14 cellular contexts compared by ENCODE assay signal in genomic region chr21:35020446-35020845, GRCh38. TPM values are rescaled to one million over a fixed set of nuclear protein-coding genes. Genes with fewer than 3 reads are reported as not detected.
DNase-seq lines count a peak whose midpoint lies in the region; ATAC-seq and TF ChIP-seq lines count a peak whose summit lies in the region.
"Had no signal": no experiment of that assay in that cellular context is flagged by ENCODE, and none has a peak within 500 bp of the region (broad histone marks: within the 10 kb centered on the region; RNA-seq: fewer than 3 reads in every experiment).

No MANE protein-coding gene starts in this region.

- H3K36me3 Mint-ChIP-seq in T-helper 2 cell treated with Interferon-gamma antibody and Interleukin-4, amounts not matched to agents 5 μg/mL and 100 μg/mL, for 36 hours (ENCODE audit: low read depth): peaks cover 54% of the 10 kb centered on the region
- H3K36me3 Mint-ChIP-seq in central memory CD8-positive, alpha-beta T cell (ENCODE audit: insufficient read depth): peaks cover 8% of the 10 kb centered on the region

- H3K4me1 Mint-ChIP-seq in T-helper 2 cell treated with Interferon-gamma antibody and Interleukin-4, amounts not matched to agents 5 μg/mL and 100 μg/mL, for 36 hours (ENCODE audit: low read depth): peaks cover 79% of the 10 kb centered on the region
- peaks cover 79% of the 10 kb centered on the region for H3K4me1 Mint-ChIP-seq in central memory CD8-positive, alpha-beta T cell
- H3K4me1 Mint-ChIP-seq in stimulated activated naive CD8-positive, alpha-beta T cell treated with anti-CD3 and anti-CD28 coated beads, Interleukin-15, amount 100 ng/mL, for 72 hours: peaks cover 87% of the 10 kb centered on the region

- no peaks in the 10 kb centered on the region for H3K9me3 Mint-ChIP-seq in T-helper 2 cell treated with Interferon-gamma antibody and Interleukin-4, amounts not matched to agents 5 μg/mL and 100 μg/mL, for 36 hours
- no peaks in the 10 kb centered on the region for H3K9me3 Mint-ChIP-seq in central memory CD8-positive, alpha-beta T cell
- H3K9me3 Mint-ChIP-seq in stimulated activated naive CD8-positive, alpha-beta T cell treated with anti-CD3 and anti-CD28 coated beads, Interleukin-15, amount 100 ng/mL, for 72 hours: peaks cover 0 to 3% of the 10 kb centered on the region in 2 donors

- peak; percentile 70 for ATAC-seq in central memory CD8-positive, alpha-beta T cell (replicated peaks; ENCODE audit: extremely low read depth, poor library complexity, severe bottlenecking)
- ATAC-seq in stimulated activated naive CD8-positive, alpha-beta T cell treated with anti-CD3 and anti-CD28 coated beads, Interleukin-15, amount 100 ng/mL, for 72 hours: peak; percentile 72
- ATAC-seq in left lobe of liver: no peak

- H3K4me3 Mint-ChIP-seq in T-helper 2 cell treated with Interferon-gamma antibody and Interleukin-4, amounts not matched to agents 5 μg/mL and 100 μg/mL, for 36 hours: peak overlapping the region; percentile 24
- peak overlapping the region; percentile 25 for H3K4me3 Mint-ChIP-seq in central memory CD8-positive, alpha-beta T cell
- peak overlapping the region in 1 of 2 donors; percentile 13 for H3K4me3 Mint-ChIP-seq in stimulated activated naive CD8-positive, alpha-beta T cell treated with anti-CD3 and anti-CD28 coated beads, Interleukin-15, amount 100 ng/mL, for 72 hours

- TF ChIP-seq CTCF in foreskin fibroblast (IDR thresholded peaks at IDR 0.05; ENCODE audit: low read depth, low read length): no peak

- DNase-seq in stimulated activated CD4-positive, alpha-beta T cell treated with anti-CD3 and anti-CD28 coated beads, Interleukin-2, amount 100 ng/mL, for 4 hours (ENCODE audit: low read depth): peak; percentile 41
- DNase-seq in stimulated activated CD4-positive, alpha-beta T cell treated with anti-CD3 and anti-CD28 coated beads, Interleukin-4, amount 100 ng/mL, for 1 hour: no peak
- DNase-seq in T-helper 2 cell treated with Interferon-gamma antibody and Interleukin-4, amounts not matched to agents 5 μg/mL and 100 μg/mL, for 36 hours (ENCODE audit: low spot score): peak; percentile 61
- DNase-seq in central memory CD8-positive, alpha-beta T cell (ENCODE audit: low spot score in 2 of 2): no peak
- peak in 1 of 2 donors; percentile 48 for DNase-seq in stimulated activated naive CD8-positive, alpha-beta T cell treated with anti-CD3 and anti-CD28 coated beads, Interleukin-15, amount 100 ng/mL, for 72 hours
- no peak for DNase-seq in middle frontal gyrus (ENCODE audit: extremely low spot score, low spot score)
- no peak for DNase-seq in foreskin fibroblast
- DNase-seq in left lobe of liver (ENCODE audit: low spot score): no peak
- DNase-seq: NCI-H1048; NCI-H510A; stimulated activated CD4-positive, alpha-beta T cell treated with anti-CD3 and anti-CD28 coated beads, Interleukin-2, amount 100 ng/mL, for 48 hours had no signal

- H3K4me3 ChIP-seq in foreskin fibroblast (ENCODE audit: low read depth in 1 of 2, low read length in 2 of 2): no peak overlapping the region
- H3K4me3 ChIP-seq: breast epithelium, SK-N-MC, suprapubic skin had no signal

- H3K27ac Mint-ChIP-seq in T-helper 2 cell treated with Interferon-gamma antibody and Interleukin-4, amounts not matched to agents 5 μg/mL and 100 μg/mL, for 36 hours: peak overlapping the region; percentile 60
- peak overlapping the region; percentile 66 for H3K27ac Mint-ChIP-seq in central memory CD8-positive, alpha-beta T cell (ENCODE audit: low read depth)
- no peak overlapping the region for H3K27ac Mint-ChIP-seq in stimulated activated naive CD8-positive, alpha-beta T cell treated with anti-CD3 and anti-CD28 coated beads, Interleukin-15, amount 100 ng/mL, for 72 hours

- H3K27me3 Mint-ChIP-seq in T-helper 2 cell treated with Interferon-gamma antibody and Interleukin-4, amounts not matched to agents 5 μg/mL and 100 μg/mL, for 36 hours (ENCODE audit: low read depth): no peaks in the 10 kb centered on the region
- H3K27me3 Mint-ChIP-seq in central memory CD8-positive, alpha-beta T cell: no peaks in the 10 kb centered on the region
- H3K27me3 Mint-ChIP-seq in stimulated activated naive CD8-positive, alpha-beta T cell treated with anti-CD3 and anti-CD28 coated beads, Interleukin-15, amount 100 ng/mL, for 72 hours: no peaks in the 10 kb centered on the region

RNA-seq across cellular contexts. Expression of gene RUNX1, which starts 28.7 kb away (rescaled TPM):
- 4.3 TPM for total RNA-seq in left lobe of liver

Comparison
In these comparisons a context has a peak if more than half of its experiments do, and no peak if none do; other contexts are left out.
1. DNase-seq: peak in stimulated activated CD4-positive, alpha-beta T cell treated with anti-CD3 and anti-CD28 coated beads, Interleukin-2, amount 100 ng/mL, for 4 hours (single experiment) and T-helper 2 cell treated with Interferon-gamma antibody and Interleukin-4, amounts not matched to agents 5 μg/mL and 100 μg/mL, for 36 hours (single experiment); none in stimulated activated CD4-positive, alpha-beta T cell treated with anti-CD3 and anti-CD28 coated beads, Interleukin-4, amount 100 ng/mL, for 1 hour (single experiment), central memory CD8-positive, alpha-beta T cell (0 of 2), middle frontal gyrus (single experiment), foreskin fibroblast (0 of 2) and left lobe of liver (single experiment).
2. H3K27ac Mint-ChIP-seq: peak in T-helper 2 cell treated with Interferon-gamma antibody and Interleukin-4, amounts not matched to agents 5 μg/mL and 100 μg/mL, for 36 hours (single experiment) and central memory CD8-positive, alpha-beta T cell (single experiment); none in stimulated activated naive CD8-positive, alpha-beta T cell treated with anti-CD3 and anti-CD28 coated beads, Interleukin-15, amount 100 ng/mL, for 72 hours (0 of 2).